In genomic region chr18:40437517-40437916, GRCh38 we compare ENCODE assay signal across 28 cellular contexts.
DNase-seq lines count a peak whose midpoint lies in the region; ATAC-seq, FAIRE-seq and TF ChIP-seq lines count a peak whose summit lies in the region.
"Had no signal": no experiment of that assay in that cellular context is flagged by ENCODE, and none has a peak within 500 bp of the region (broad histone marks: within the 10 kb centered on the region; RNA-seq: fewer than 3 reads in every experiment).

No MANE protein-coding gene starts in this region.

- no peak for ATAC-seq in HG02970 (IDR thresholded peaks at IDR 0.05; ENCODE audit: low FRiP score, unreplicated experiment)
- ATAC-seq in GM21360 (IDR thresholded peaks at IDR 0.05; ENCODE audit: unreplicated experiment), result no peak
- ATAC-seq: activated CD8-positive, alpha-beta T cell treated with anti-CD3 and anti-CD28 coated beads, Interleukin-2, amount 10 ng/mL, durations not matched to agents 7 days and 5 days; body of pancreas; sciatic nerve; stimulated activated naive B cell treated with anti-CD40 and anti-IgM and Interleukin-4, amounts not matched to agents 10 μg/mL and 1 μg/mL and 100 μg/mL, for 72 hours; T-helper 17 cell; upper lobe of right lung had no signal

- peak overlapping the region; percentile 60 for H3K27ac ChIP-seq in left ventricle myocardium inferior (replicated peaks)
- no peak overlapping the region for H3K27ac ChIP-seq in adrenal gland
- no peak overlapping the region for H3K27ac ChIP-seq in transverse colon
- H3K27ac ChIP-seq: BLaER1 treated with 17β-estradiol and CSF1 and Interleukin-3, amounts not matched to agents 10 nM and 100 nM; body of pancreas; epithelial cell of prostate; parathyroid adenoma; SK-N-MC; upper lobe of right lung had no signal

- H3K4me3 ChIP-seq in LNCaP clone FGC (ENCODE audit: low read depth, low read length) (no peak overlapping the region), left ventricle myocardium inferior (no peak overlapping the region), adrenal gland (no peak overlapping the region), transverse colon (no peak overlapping the region)
- H3K4me3 ChIP-seq: BLaER1 treated with 17β-estradiol and CSF1 and Interleukin-3, amounts not matched to agents 10 nM and 100 nM; body of pancreas; SK-N-MC; upper lobe of right lung had no signal

- TF ChIP-seq POLR2A in adrenal gland (IDR thresholded peaks at IDR 0.05) (no peak), transverse colon (IDR thresholded peaks at IDR 0.05) (no peak)

- H3K27me3 ChIP-seq in left ventricle myocardium inferior (ENCODE audit: low read depth) (no peaks in the 10 kb centered on the region), adrenal gland (no peaks in the 10 kb centered on the region), transverse colon (no peaks in the 10 kb centered on the region)
- H3K27me3 ChIP-seq: BLaER1 treated with 17β-estradiol and CSF1 and Interleukin-3, amounts not matched to agents 10 nM and 100 nM; body of pancreas; upper lobe of right lung had no signal

- H3K4me1 ChIP-seq in left ventricle myocardium inferior (no peaks in the 10 kb centered on the region), adrenal gland (replicated peaks in 1 of 2) (no peaks in the 10 kb centered on the region), transverse colon (no peaks in the 10 kb centered on the region)
- H3K4me1 ChIP-seq: BLaER1 treated with 17β-estradiol and CSF1 and Interleukin-3, amounts not matched to agents 10 nM and 100 nM; body of pancreas; parathyroid adenoma; upper lobe of right lung had no signal

- FAIRE-seq in D721Med (lab: Jason Lieb, UNC), result peak; percentile 93

- no peak for TF ChIP-seq EP300 in transverse colon (IDR thresholded peaks at IDR 0.05; ENCODE audit: low read depth)

- no peak for DNase-seq in D721Med (ENCODE audit: insufficient read length, low spot score)
- no peak for DNase-seq in LNCaP clone FGC (ENCODE audit: low read depth)
- peak; percentile 5 for DNase-seq in cerebellum (ENCODE audit: low spot score)
- peak; percentile 15 for DNase-seq in left ventricle myocardium inferior
- no peak for DNase-seq in adrenal gland
- DNase-seq in transverse colon, result no peak
- DNase-seq: activated CD4-positive, alpha-beta T cell treated with anti-CD3 and anti-CD28 coated beads for 1 hour; activated CD8-positive, alpha-beta T cell treated with anti-CD3 and anti-CD28 coated beads, Interleukin-2, amount 10 ng/mL, durations not matched to agents 7 days and 5 days; activated gamma-delta T cell; body of pancreas; head of caudate nucleus; KG1; kidney glomerular epithelial cell; NCI-H1436; NCI-H2107; NCI-H510A; RPMI8226; stimulated activated CD4-positive, alpha-beta T cell treated with anti-CD3 and anti-CD28 coated beads, Interleukin-4, amount 100 ng/mL, for 4 hours; stimulated activated naive B cell treated with anti-CD40 and anti-IgM and Interleukin-4, amounts not matched to agents 10 μg/mL and 1 μg/mL and 100 μg/mL, for 72 hours; T-helper 17 cell; upper lobe of right lung had no signal

- no peaks in the 10 kb centered on the region for H3K9me3 ChIP-seq in left ventricle myocardium inferior (replicated peaks)
- no peaks in the 10 kb centered on the region for H3K9me3 ChIP-seq in adrenal gland (replicated peaks in 1 of 3)
- H3K9me3 ChIP-seq in transverse colon, result no peaks in the 10 kb centered on the region
- H3K9me3 ChIP-seq: BLaER1 treated with 17β-estradiol and CSF1 and Interleukin-3, amounts not matched to agents 10 nM and 100 nM; body of pancreas; upper lobe of right lung had no signal

- no peaks in the 10 kb centered on the region for H3K36me3 ChIP-seq in left ventricle myocardium inferior
- no peaks in the 10 kb centered on the region for H3K36me3 ChIP-seq in adrenal gland (replicated peaks in 1 of 2)
- H3K36me3 ChIP-seq in transverse colon, result no peaks in the 10 kb centered on the region
- H3K36me3 ChIP-seq: BLaER1 treated with 17β-estradiol and CSF1 and Interleukin-3, amounts not matched to agents 10 nM and 100 nM; upper lobe of right lung had no signal

- intact Hi-C loops in left ventricle myocardium inferior (cut with micrococcal nuclease), result no loop called here
- intact Hi-C loops in adrenal gland (cut with DNase I), result no loop called here
- intact Hi-C loops in transverse colon (cut with DNase I; ENCODE audit: low total_unique reads), result no loop called here

- in situ Hi-C loops in transverse colon (cut with MboI; ENCODE audit: low pct_ligation_motif_present in 1 of 4, low pct_unique_long_range_greater_than_20kb in 1 of 4, low sequenced_read_pairs in 3 of 4), result loop anchor here in 1 of 4 donors (25.0 kb wide), 1 partner anchor 100 kb away; no protein-coding TSS in a partner anchor

- WGBS in adrenal gland, 4 donors, result 40 to 55% (median 46%) methylated on average over 3 of the region's 3 CpGs
- WGBS in transverse colon (ENCODE audit: low coverage in 1 of 2), 2 donors, result 52 to 78% methylated on average over 2 to 3 of the region's 3 CpGs

- TF ChIP-seq CTCF in D721Med (IDR thresholded peaks at IDR 0.05; ENCODE audit: insufficient read depth, missing control alignments) (no peak), LNCaP clone FGC (IDR thresholded peaks at IDR 0.05; ENCODE audit: control insufficient read depth, extremely low read depth, insufficient read depth) (0 out of 2 replicates have a peak, but pooled peaks have one; percentile 14), left ventricle myocardium inferior (IDR thresholded peaks at IDR 0.05; ENCODE audit: borderline replicate concordance) (no peak), adrenal gland (IDR thresholded peaks at IDR 0.05) (no peak), transverse colon (IDR thresholded peaks at IDR 0.05) (no peak)

Comparison
In these comparisons a context has a peak if more than half of its experiments do, and no peak if none do; other contexts are left out.
1. DNase-seq: peak in cerebellum (single experiment) and left ventricle myocardium inferior (single experiment); none in D721Med (single experiment), LNCaP clone FGC (single experiment), adrenal gland (0 of 7) and transverse colon (single experiment).